9 cellular contexts compared by ENCODE assay signal in the genomic region with DNA sequence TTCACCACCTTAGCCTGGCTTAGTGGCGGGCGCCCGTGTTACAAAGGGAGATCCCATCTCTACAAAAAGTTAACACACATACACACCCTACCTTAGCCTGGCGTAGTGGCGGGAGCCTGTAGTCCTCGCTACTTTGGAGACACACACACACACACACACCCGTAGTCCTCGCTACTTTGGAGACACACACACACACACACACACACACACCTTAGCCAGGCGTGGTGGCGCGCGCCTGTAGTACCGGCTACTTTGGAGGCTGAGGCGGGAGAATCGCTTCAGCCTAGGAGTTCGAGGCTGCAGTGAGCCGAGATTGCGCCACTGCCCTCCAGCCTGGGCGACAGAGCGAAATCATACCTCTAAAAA. TPM values are rescaled to one million over a fixed set of nuclear protein-coding genes. Genes with fewer than 3 reads are reported as not detected.
A peak's percentile ranks its signal among the peaks of the same experiment; 100 is the strongest.
DNase-seq lines count a peak whose midpoint lies in the region; ATAC-seq and FAIRE-seq lines count a peak whose summit lies in the region.
"Had no signal": no experiment of that assay in that cellular context is flagged by ENCODE, and none has a peak within 500 bp of the region (broad histone marks: within the 10 kb centered on the region; RNA-seq: fewer than 3 reads in every experiment).

No MANE protein-coding gene starts in this region.

- H3K9me3 ChIP-seq in small intestine (ENCODE audit: control insufficient read depth, low read depth) = no peaks in the 10 kb centered on the region

- H3K36me3 Mint-ChIP-seq in activated naive CD4-positive, alpha-beta T cell treated with anti-CD3 and anti-CD28 coated beads, Interleukin-2, amount 10 ng/mL, durations not matched to agents 7 days and 5 days = peaks cover 40% of the 10 kb centered on the region

- H3K27me3 ChIP-seq in small intestine (ENCODE audit: control insufficient read depth in 2 of 2, insufficient read depth in 2 of 2, low read length in 2 of 2) = no peaks in the 10 kb centered on the region

- DNase-seq in A172 (ENCODE audit: low spot score) = peak; percentile 19
- peak; percentile 19 for DNase-seq in Jurkat, Clone E6-1 (ENCODE audit: low read depth, low spot score)
- peak; percentile 43 for DNase-seq in activated naive CD4-positive, alpha-beta T cell treated with anti-CD3 and anti-CD28 coated beads, Interleukin-2, amount 10 ng/mL, durations not matched to agents 7 days and 5 days
- no peak for DNase-seq in left ventricle myocardium superior
- peak; percentile 28 for DNase-seq in small intestine
- no peak for DNase-seq in NCI-H1436 treated with DMSO at 0.1 percent for 48 hours (lab: John Stamatoyannopoulos, UW)
- no peak for DNase-seq in GOT3 (lab: John Stamatoyannopoulos, UW)

- intact Hi-C loops in left ventricle myocardium superior (cut with micrococcal nuclease) = loop anchor here (5.0 kb wide), 1 partner anchor 227 kb away; no protein-coding TSS in a partner anchor

- H3K27me3 Mint-ChIP-seq in activated naive CD4-positive, alpha-beta T cell treated with anti-CD3 and anti-CD28 coated beads, Interleukin-2, amount 10 ng/mL, durations not matched to agents 7 days and 5 days = no peaks in the 10 kb centered on the region

- peaks cover 0 to 2% of the 10 kb centered on the region in 2 donors for H3K36me3 ChIP-seq in small intestine (ENCODE audit: control insufficient read depth in 2 of 2, insufficient read depth in 2 of 2, low read length in 2 of 2)

- WGBS in small intestine, 3 donors = 1 to 2% (median 1%) methylated on average over 20 of the region's 20 CpGs

- H3K4me3 ChIP-seq in Jurkat, Clone E6-1 (ENCODE audit: low read length) = peak overlapping the region; percentile 78
- peak overlapping the region; percentile 89 to 98 for H3K4me3 ChIP-seq in small intestine (ENCODE audit: low read depth in 1 of 2, low read length in 2 of 2)

- peaks cover 7 to 11% of the 10 kb centered on the region in 2 donors for H3K4me1 ChIP-seq in small intestine (ENCODE audit: control insufficient read depth in 2 of 2, insufficient read depth in 1 of 2, low read depth in 1 of 2, low read length in 1 of 2)

- H3K4me3 Mint-ChIP-seq in activated naive CD4-positive, alpha-beta T cell treated with anti-CD3 and anti-CD28 coated beads, Interleukin-2, amount 10 ng/mL, durations not matched to agents 7 days and 5 days = peak overlapping the region; percentile 84

- H3K9me3 Mint-ChIP-seq in activated naive CD4-positive, alpha-beta T cell treated with anti-CD3 and anti-CD28 coated beads, Interleukin-2, amount 10 ng/mL, durations not matched to agents 7 days and 5 days = no peaks in the 10 kb centered on the region

- FAIRE-seq in small intestine (lab: Jason Lieb, UNC) = no peak
- FAIRE-seq: islet of Langerhans had no signal

- H3K4me1 Mint-ChIP-seq in activated naive CD4-positive, alpha-beta T cell treated with anti-CD3 and anti-CD28 coated beads, Interleukin-2, amount 10 ng/mL, durations not matched to agents 7 days and 5 days = peaks cover 57% of the 10 kb centered on the region

- CTCF ChIA-PET in activated naive CD4-positive, alpha-beta T cell treated with anti-CD3 and anti-CD28 coated beads, Interleukin-2, amount 10 ng/mL, durations not matched to agents 7 days and 5 days (lab: Charles Lee) = interaction anchor here (1.1 kb wide), 1 partner anchor 8 kb away, joined by 3 read pairs; no protein-coding TSS in a partner anchor

- ATAC-seq in GM19328 (IDR thresholded peaks at IDR 0.05; ENCODE audit: unreplicated experiment) (peak; percentile 5), left ventricle myocardium superior (peak; percentile 4)

- H3K27ac ChIP-seq in small intestine (ENCODE audit: low read depth in 1 of 2, low read length in 1 of 2) = peak overlapping the region; percentile 88

- H3K27ac Mint-ChIP-seq in activated naive CD4-positive, alpha-beta T cell treated with anti-CD3 and anti-CD28 coated beads, Interleukin-2, amount 10 ng/mL, durations not matched to agents 7 days and 5 days = peak overlapping the region; percentile 84

RNA-seq across cellular contexts. Expression of gene CCNY, which starts 0.6 kb away (rescaled TPM):
- total RNA-seq in A172 (2014; rRNA removed; shearing (Covaris generic)) = 44.4 and 49.9 TPM in 2 replicates
- polyA plus RNA-seq in Jurkat, Clone E6-1 (2012; ENCODE audit: insufficient read depth, insufficient read length) = 43.3 TPM
- 94.4 TPM for total RNA-seq in left ventricle myocardium superior
- polyA plus RNA-seq in small intestine = 10 to 100 TPM; 26.7 to 35.8 (median 28.9) TPM

Comparison
In these comparisons a context has a peak if more than half of its experiments do, and no peak if none do; other contexts are left out.
1. DNase-seq: peak in A172 (single experiment), Jurkat, Clone E6-1 (single experiment), activated naive CD4-positive, alpha-beta T cell treated with anti-CD3 and anti-CD28 coated beads, Interleukin-2, amount 10 ng/mL, durations not matched to agents 7 days and 5 days (single experiment) and small intestine (single experiment); none in left ventricle myocardium superior (single experiment), NCI-H1436 treated with DMSO at 0.1 percent for 48 hours (single experiment) and GOT3 (single experiment).